Comparison of ENCODE assay signal across 8 cellular contexts in genomic region chrX:23616361-23616760, GRCh38. TPM values are rescaled to one million over a fixed set of nuclear protein-coding genes. Genes with fewer than 3 reads are reported as not detected.
A peak's percentile ranks its signal among the peaks of the same experiment; 100 is the strongest.
DNase-seq lines count a peak whose midpoint lies in the region; ATAC-seq, FAIRE-seq and TF ChIP-seq lines count a peak whose summit lies in the region.

No MANE protein-coding gene starts in this region.

- peak; percentile 96 for ATAC-seq in GM19351 (IDR thresholded peaks at IDR 0.05; ENCODE audit: unreplicated experiment)

- no peaks in the 10 kb centered on the region for H3K4me1 Mint-ChIP-seq in neural crest cell

- H3K27me3 ChIP-seq in bronchial epithelial cell (ENCODE audit: control insufficient read depth, insufficient read depth, low read length): no peaks in the 10 kb centered on the region

- H3K9me3 Mint-ChIP-seq in neural crest cell: no peaks in the 10 kb centered on the region

- peaks cover 5% of the 10 kb centered on the region for H3K27me3 Mint-ChIP-seq in neural crest cell (ENCODE audit: low read depth)

- 38 to 41% methylated on average over 5 of the region's 5 CpGs for WGBS in lower leg skin, 2 donors

- no peak overlapping the region for H3K4me3 ChIP-seq in bronchial epithelial cell (ENCODE audit: low read depth, low read length)
- H3K4me3 ChIP-seq in lower leg skin (ENCODE audit: low read depth, poor library complexity, severe bottlenecking): no peak overlapping the region

- no peak overlapping the region for H3K27ac Mint-ChIP-seq in neural crest cell (ENCODE audit: unreplicated experiment)

- no peak for FAIRE-seq in bronchial epithelial cell (lab: Jason Lieb, UNC)

- intact Hi-C loops in lower leg skin (cut with DNase I; ENCODE audit: low total_unique reads): no loop called here

- no peak overlapping the region for H3K4me3 Mint-ChIP-seq in neural crest cell

- H3K36me3 ChIP-seq in bronchial epithelial cell (ENCODE audit: control insufficient read depth, insufficient read depth, low read length): no peaks in the 10 kb centered on the region

- DNase-seq in D341Med (ENCODE audit: low spot score): peak; percentile 41
- peak in 2 of 3 experiments; percentile 16 to 59 for DNase-seq in NCI-H1417 (lab: John Stamatoyannopoulos, UW)
- DNase-seq in bronchial epithelial cell (ENCODE audit: low read depth): peak; percentile 20
- DNase-seq in neural crest cell (ENCODE audit: low read depth, low spot score): no peak
- DNase-seq in hypothalamus (lab: John Stamatoyannopoulos, UW): no peak
- DNase-seq in lower leg skin (ENCODE audit: low spot score in 2 of 2): no peak
- DNase-seq in KG1 (lab: John Stamatoyannopoulos, UW): no peak

- no peak for TF ChIP-seq POLR2A in lower leg skin (IDR thresholded peaks at IDR 0.05)

- no peaks in the 10 kb centered on the region for H3K36me3 Mint-ChIP-seq in neural crest cell (ENCODE audit: low read depth)

- peak; percentile 58 for TF ChIP-seq CTCF in bronchial epithelial cell (IDR thresholded peaks at IDR 0.05; ENCODE audit: insufficient read depth, low read length, severe bottlenecking)
- peak; percentile 83 for TF ChIP-seq CTCF in neural crest cell (conservative IDR thresholded peaks at IDR 0.05)
- no peak for TF ChIP-seq CTCF in lower leg skin (IDR thresholded peaks at IDR 0.05)

RNA-seq across cellular contexts. Expression of gene PRDX4, which starts 50.9 kb away (rescaled TPM):
- total RNA-seq in bronchial epithelial cell (147 and 179 TPM in 2 replicates), neural crest cell (168 and 171 TPM in 2 replicates), lower leg skin (10 to 100 TPM; 39.6 to 68.0 (median 49.9) TPM)

Comparison
In these comparisons a context has a peak if more than half of its experiments do, and no peak if none do; other contexts are left out.
1. DNase-seq: peak in D341Med (single experiment), NCI-H1417 (2 of 3) and bronchial epithelial cell (single experiment); none in neural crest cell (single experiment), hypothalamus (0 of 51), lower leg skin (0 of 2) and KG1 (single experiment).
2. CTCF ChIP-seq: peak in bronchial epithelial cell (single experiment) and neural crest cell (single experiment); none in lower leg skin (0 of 3).